8 cellular contexts compared by ENCODE assay signal in the genomic region with DNA sequence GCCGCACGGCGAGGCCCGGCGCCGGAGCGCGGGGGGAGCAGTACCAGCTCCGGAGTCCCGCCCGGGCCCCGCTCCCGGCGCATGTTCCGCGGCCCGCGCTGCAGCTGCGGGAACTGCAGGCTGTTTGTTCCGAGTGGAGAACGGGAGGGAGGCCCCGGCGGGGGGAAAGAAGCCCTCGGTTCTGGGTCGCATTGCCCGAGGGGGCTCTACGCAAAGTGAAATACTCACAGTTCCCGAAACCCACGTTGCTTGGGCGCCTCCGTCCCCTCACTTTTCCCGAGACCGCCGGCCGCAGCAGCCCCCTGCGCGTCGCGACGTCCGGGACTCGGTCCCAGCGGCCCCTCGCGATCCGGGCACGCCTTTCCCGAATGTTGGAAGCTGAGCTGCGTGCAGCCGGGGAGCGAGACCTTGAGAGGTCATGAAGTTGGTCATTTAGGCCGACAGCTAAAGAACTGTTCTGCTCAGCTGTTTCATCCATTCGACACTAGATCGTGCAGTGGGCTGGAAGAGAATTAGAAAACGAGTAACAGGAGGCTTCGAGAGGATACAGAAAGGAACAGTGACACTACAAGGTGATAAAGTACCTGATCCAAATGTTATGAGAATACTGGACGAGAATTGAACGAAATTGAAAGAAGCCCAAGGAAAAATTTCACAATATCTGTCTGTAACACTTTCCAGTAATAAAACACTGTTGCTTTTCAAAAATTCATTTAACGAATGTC. TPM values are rescaled to one million over a fixed set of nuclear protein-coding genes. Genes with fewer than 3 reads are reported as not detected.
DNase-seq lines count a peak whose midpoint lies in the region; ATAC-seq and TF ChIP-seq lines count a peak whose summit lies in the region.

No MANE protein-coding gene starts in this region.

- peak overlapping the region; percentile 73 for H3K27ac Mint-ChIP-seq in activated CD8-positive, alpha-beta T cell treated with anti-CD3 and anti-CD28 coated beads, Interleukin-2, amount 10 ng/mL, durations not matched to agents 7 days and 5 days

- peaks cover 31% of the 10 kb centered on the region for H3K79me2 ChIP-seq in osteoblast (ENCODE audit: insufficient read depth, low read length)

- peaks cover 27% of the 10 kb centered on the region for H3K4me1 Mint-ChIP-seq in activated CD8-positive, alpha-beta T cell treated with anti-CD3 and anti-CD28 coated beads, Interleukin-2, amount 10 ng/mL, durations not matched to agents 7 days and 5 days (ENCODE audit: low read depth)

- POLR2A ChIA-PET in activated CD8-positive, alpha-beta T cell treated with anti-CD3 and anti-CD28 coated beads, Interleukin-2, amount 10 ng/mL, durations not matched to agents 7 days and 5 days (lab: Charles Lee), result interaction anchor here (0.9 to 1.9 kb wide), 11 partner anchors 9 to 248 kb away, joined by 3 to 14 read pairs (median 4); a partner anchor contains a TSS

- no peaks in the 10 kb centered on the region for H3K9me3 Mint-ChIP-seq in activated CD8-positive, alpha-beta T cell treated with anti-CD3 and anti-CD28 coated beads, Interleukin-2, amount 10 ng/mL, durations not matched to agents 7 days and 5 days (ENCODE audit: insufficient read depth)

- no peaks in the 10 kb centered on the region for H3K27me3 ChIP-seq in osteoblast (ENCODE audit: insufficient read depth, low read length)

- no peaks in the 10 kb centered on the region for H3K9me3 ChIP-seq in osteoblast (ENCODE audit: low read depth, low read length)

- peak overlapping the region; percentile 97 for H3K4me2 ChIP-seq in osteoblast (ENCODE audit: insufficient read depth, low read length)

- in situ Hi-C loops in KBM-7 (cut with MboI; ENCODE audit: low pct_unique_long_range_greater_than_20kb, low sequenced_read_pairs), result no loop called here

- peaks cover 9% of the 10 kb centered on the region for H3K4me1 ChIP-seq in osteoblast (ENCODE audit: insufficient read depth, low read length)

- no peaks in the 10 kb centered on the region for H3K36me3 ChIP-seq in osteoblast (ENCODE audit: insufficient read depth, low read length)

- no peak for TF ChIP-seq CTCF in osteoblast (IDR thresholded peaks at IDR 0.05; ENCODE audit: extremely low read depth, low read depth, low read length)

- peak overlapping the region; percentile 94 for H2AFZ ChIP-seq in osteoblast (ENCODE audit: low read length)

- H3K27ac ChIP-seq in osteoblast (ENCODE audit: low read depth, low read length), result peak overlapping the region; percentile 50

- peak; percentile 76 for DNase-seq in DMS79 treated with DMSO at 0.1 percent for 48 hours (lab: John Stamatoyannopoulos, UW)
- DNase-seq in KBM-7, result peak; percentile 60
- DNase-seq in activated CD8-positive, alpha-beta T cell treated with anti-CD3 and anti-CD28 coated beads, Interleukin-2, amount 10 ng/mL, durations not matched to agents 7 days and 5 days, result no peak
- peak; percentile 23 for DNase-seq in glomerular visceral epithelial cell (ENCODE audit: extremely low spot score)
- DNase-seq in osteoblast (ENCODE audit: insufficient read length, low spot score, missing footprints), result peak; percentile 83
- no peak for DNase-seq in mesenteric fat pad (ENCODE audit: low spot score)

- H3K27me3 Mint-ChIP-seq in activated CD8-positive, alpha-beta T cell treated with anti-CD3 and anti-CD28 coated beads, Interleukin-2, amount 10 ng/mL, durations not matched to agents 7 days and 5 days (ENCODE audit: low read depth), result peaks cover 18% of the 10 kb centered on the region

- H3K4me3 ChIP-seq in osteoblast (ENCODE audit: insufficient read depth, low read length), result peak overlapping the region; percentile 95

- ATAC-seq in GM19372 (IDR thresholded peaks at IDR 0.05; ENCODE audit: low read depth, unreplicated experiment), result peak; percentile 51
- no peak for ATAC-seq in activated CD8-positive, alpha-beta T cell treated with anti-CD3 and anti-CD28 coated beads, Interleukin-2, amount 10 ng/mL, durations not matched to agents 7 days and 5 days
- ATAC-seq in HG02870 (IDR thresholded peaks at IDR 0.05; ENCODE audit: unreplicated experiment), result no peak

- H4K20me1 ChIP-seq in osteoblast (ENCODE audit: insufficient read depth, low read length), result no peaks in the 10 kb centered on the region

- CTCF ChIA-PET in activated CD8-positive, alpha-beta T cell treated with anti-CD3 and anti-CD28 coated beads, Interleukin-2, amount 10 ng/mL, durations not matched to agents 7 days and 5 days (lab: Charles Lee), result interaction anchor here (0.6 to 3.6 kb wide), 12 partner anchors 13 to 226 kb away, joined by 3 to 35 read pairs (median 4); no protein-coding TSS in a partner anchor

- peaks cover 3% of the 10 kb centered on the region for H3K36me3 Mint-ChIP-seq in activated CD8-positive, alpha-beta T cell treated with anti-CD3 and anti-CD28 coated beads, Interleukin-2, amount 10 ng/mL, durations not matched to agents 7 days and 5 days (ENCODE audit: low read depth)

- peak overlapping the region; percentile 78 for H3K4me3 Mint-ChIP-seq in activated CD8-positive, alpha-beta T cell treated with anti-CD3 and anti-CD28 coated beads, Interleukin-2, amount 10 ng/mL, durations not matched to agents 7 days and 5 days

RNA-seq across cellular contexts. Expression of a gene that starts 0.6 kb away (rescaled TPM):
- 10 to 100 TPM; 13.3 to 14.9 TPM for total RNA-seq in activated CD8-positive, alpha-beta T cell treated with anti-CD3 and anti-CD28 coated beads, Interleukin-2, amount 10 ng/mL, durations not matched to agents 7 days and 5 days
- 2.5 and 3.2 TPM in 2 replicates for total RNA-seq in osteoblast
- 1.3 TPM for total RNA-seq in mesenteric fat pad

Comparison
In these comparisons a context has a peak if more than half of its experiments do, and no peak if none do; other contexts are left out.
1. DNase-seq: peak in DMS79 treated with DMSO at 0.1 percent for 48 hours (single experiment), KBM-7 (single experiment), glomerular visceral epithelial cell (single experiment) and osteoblast (single experiment); none in activated CD8-positive, alpha-beta T cell treated with anti-CD3 and anti-CD28 coated beads, Interleukin-2, amount 10 ng/mL, durations not matched to agents 7 days and 5 days (single experiment) and mesenteric fat pad (single experiment).